Comparison of ENCODE assay signal across 1 cellular context in the genomic region with DNA sequence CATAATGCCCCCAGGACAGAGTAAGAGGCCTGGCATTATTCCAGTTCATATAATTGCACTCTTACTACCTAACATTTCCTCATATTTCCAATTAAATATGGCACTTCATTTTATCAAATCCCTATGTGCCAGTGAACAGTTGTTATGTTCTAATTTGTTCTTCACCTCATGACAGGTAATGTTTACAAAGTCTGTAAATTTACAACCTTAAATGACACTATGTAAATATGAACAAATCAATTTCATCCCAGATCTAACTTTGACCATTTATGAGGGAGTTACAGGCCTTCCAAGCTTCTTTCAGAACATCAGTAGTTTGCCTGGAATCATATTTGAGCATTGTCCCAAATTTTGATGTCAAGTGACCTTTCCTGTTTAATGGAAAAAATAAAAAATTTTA.
TF ChIP-seq lines count a peak whose summit lies in the region.

No MANE protein-coding gene starts in this region.

TF ChIP-seq in HepG2, 621 proteins besides CTCF, POLR2A, EP300 and RAD21 (continued from another document):
- TF ChIP-seq, protein P1, sequence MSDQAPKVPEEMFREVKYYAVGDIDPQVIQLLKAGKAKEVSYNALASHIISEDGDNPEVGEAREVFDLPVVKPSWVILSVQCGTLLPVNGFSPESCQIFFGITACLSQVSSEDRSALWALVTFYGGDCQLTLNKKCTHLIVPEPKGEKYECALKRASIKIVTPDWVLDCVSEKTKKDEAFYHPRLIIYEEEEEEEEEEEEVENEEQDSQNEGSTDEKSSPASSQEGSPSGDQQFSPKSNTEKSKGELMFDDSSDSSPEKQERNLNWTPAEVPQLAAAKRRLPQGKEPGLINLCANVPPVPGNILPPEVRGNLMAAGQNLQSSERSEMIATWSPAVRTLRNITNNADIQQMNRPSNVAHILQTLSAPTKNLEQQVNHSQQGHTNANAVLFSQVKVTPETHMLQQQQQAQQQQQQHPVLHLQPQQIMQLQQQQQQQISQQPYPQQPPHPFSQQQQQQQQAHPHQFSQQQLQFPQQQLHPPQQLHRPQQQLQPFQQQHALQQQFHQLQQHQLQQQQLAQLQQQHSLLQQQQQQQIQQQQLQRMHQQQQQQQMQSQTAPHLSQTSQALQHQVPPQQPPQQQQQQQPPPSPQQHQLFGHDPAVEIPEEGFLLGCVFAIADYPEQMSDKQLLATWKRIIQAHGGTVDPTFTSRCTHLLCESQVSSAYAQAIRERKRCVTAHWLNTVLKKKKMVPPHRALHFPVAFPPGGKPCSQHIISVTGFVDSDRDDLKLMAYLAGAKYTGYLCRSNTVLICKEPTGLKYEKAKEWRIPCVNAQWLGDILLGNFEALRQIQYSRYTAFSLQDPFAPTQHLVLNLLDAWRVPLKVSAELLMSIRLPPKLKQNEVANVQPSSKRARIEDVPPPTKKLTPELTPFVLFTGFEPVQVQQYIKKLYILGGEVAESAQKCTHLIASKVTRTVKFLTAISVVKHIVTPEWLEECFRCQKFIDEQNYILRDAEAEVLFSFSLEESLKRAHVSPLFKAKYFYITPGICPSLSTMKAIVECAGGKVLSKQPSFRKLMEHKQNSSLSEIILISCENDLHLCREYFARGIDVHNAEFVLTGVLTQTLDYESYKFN (CRISPR knock-in tag; conservative IDR thresholded peaks at IDR 0.05), result peak; percentile 39; the same call in 1 of the 2 replicates
- peak; percentile 65; the same call in 1 of the 2 replicates for TF ChIP-seq FOXA3 (CRISPR knock-in tag; IDR thresholded peaks at IDR 0.05)
- 0 out of 2 replicates have a peak, but pooled peaks have one; percentile 28 for TF ChIP-seq HNF1A (IDR thresholded peaks at IDR 0.05; ENCODE audit: low read depth)
- no peak for TF ChIP-seq HNF1A (CRISPR knock-in tag; IDR thresholded peaks at IDR 0.05; ENCODE audit: borderline replicate concordance)
